In the genomic region with DNA sequence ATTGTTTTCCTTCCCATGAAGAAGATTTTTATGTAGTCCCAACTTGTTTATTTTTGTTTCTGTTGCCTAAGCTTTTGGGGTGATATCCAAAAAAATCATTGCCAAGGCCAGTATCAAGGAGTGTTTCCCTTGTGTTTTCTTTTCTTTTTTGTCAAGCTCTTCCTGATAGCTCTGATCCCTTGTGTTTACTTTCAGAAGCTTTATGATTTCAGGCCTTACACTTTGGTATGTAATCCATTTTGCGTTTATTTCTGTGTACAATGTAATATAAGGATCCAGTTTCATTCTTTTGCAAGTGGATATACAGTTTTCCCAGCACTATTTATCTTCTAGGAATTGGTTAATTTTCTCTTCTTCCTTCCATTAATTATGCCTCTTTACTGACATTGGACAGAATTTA, we compare ENCODE assay signal across 22 cellular contexts.
"Had no signal": no experiment of that assay in that cellular context is flagged by ENCODE, and none has a peak within 500 bp of the region (broad histone marks: within the 10 kb centered on the region; RNA-seq: fewer than 3 reads in every experiment).

No MANE protein-coding gene starts in this region.

- ATAC-seq: Panc1, PC-3 had no signal

- H3K27ac ChIP-seq: RWPE1, SJSA1, SK-N-MC had no signal

- H3K9me3 ChIP-seq: SJSA1 had no signal

- H3K27me3 ChIP-seq: SJSA1 had no signal

- H3K4me3 ChIP-seq: SJSA1, SK-N-MC had no signal

- H3K36me3 ChIP-seq: SJSA1 had no signal

- DNase-seq: IMR-90, Karpas-422, KG1, MM.1S, NCI-H1092 treated with DMSO at 0.1 percent for 48 hours, NCI-H1436, NCI-H187, NCI-H2029, NCI-H2081 treated with DMSO at 0.1 percent for 48 hours, NCI-H2171, NCI-H226, NCI-H446, NCI-H510A, NCI-H524 treated with DMSO at 0.1 percent for 48 hours, NCI-H69, NCI-H774, PC-3, SHP77 treated with DMSO at 0.1 percent for 48 hours had no signal
